ENCODE assay signal across 1 cellular context in the genomic region with DNA sequence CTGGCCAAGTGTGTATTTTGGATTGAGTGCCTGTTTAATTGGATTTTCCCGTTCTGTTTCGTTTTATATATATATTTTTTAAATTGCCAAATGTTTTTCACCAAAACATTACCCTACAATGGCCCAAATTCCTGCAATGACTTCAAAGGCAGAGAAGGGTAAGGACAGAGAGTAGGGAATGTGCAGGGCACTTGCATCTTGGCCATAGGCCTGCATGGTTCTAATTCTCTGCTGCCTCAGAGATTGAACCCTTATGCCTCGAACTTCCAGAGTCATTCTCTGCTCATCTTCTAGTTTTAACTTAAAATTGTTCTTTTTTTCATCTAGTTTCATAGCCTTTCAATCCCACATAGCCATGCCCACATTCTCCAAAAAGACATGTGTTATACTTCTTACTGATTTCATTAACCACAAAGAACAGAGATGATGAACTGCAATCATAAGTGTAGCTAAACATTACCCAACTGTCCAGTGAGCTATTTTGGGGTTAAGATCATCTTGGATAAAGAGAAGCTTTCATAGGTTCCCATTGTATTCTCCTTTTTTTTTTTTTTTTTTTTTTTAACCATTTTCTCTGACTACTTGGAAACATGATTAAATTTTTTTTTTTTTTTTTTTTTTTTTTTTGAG.
TF ChIP-seq lines count a peak whose summit lies in the region.

No MANE protein-coding gene starts in this region.

TF ChIP-seq in SK-N-SH treated with all-trans-retinoic acid at 6 μM for 48 hours, 23 proteins besides CTCF, POLR2A, EP300 and RAD21 (continued from another document):
- TF ChIP-seq, protein P1, sequence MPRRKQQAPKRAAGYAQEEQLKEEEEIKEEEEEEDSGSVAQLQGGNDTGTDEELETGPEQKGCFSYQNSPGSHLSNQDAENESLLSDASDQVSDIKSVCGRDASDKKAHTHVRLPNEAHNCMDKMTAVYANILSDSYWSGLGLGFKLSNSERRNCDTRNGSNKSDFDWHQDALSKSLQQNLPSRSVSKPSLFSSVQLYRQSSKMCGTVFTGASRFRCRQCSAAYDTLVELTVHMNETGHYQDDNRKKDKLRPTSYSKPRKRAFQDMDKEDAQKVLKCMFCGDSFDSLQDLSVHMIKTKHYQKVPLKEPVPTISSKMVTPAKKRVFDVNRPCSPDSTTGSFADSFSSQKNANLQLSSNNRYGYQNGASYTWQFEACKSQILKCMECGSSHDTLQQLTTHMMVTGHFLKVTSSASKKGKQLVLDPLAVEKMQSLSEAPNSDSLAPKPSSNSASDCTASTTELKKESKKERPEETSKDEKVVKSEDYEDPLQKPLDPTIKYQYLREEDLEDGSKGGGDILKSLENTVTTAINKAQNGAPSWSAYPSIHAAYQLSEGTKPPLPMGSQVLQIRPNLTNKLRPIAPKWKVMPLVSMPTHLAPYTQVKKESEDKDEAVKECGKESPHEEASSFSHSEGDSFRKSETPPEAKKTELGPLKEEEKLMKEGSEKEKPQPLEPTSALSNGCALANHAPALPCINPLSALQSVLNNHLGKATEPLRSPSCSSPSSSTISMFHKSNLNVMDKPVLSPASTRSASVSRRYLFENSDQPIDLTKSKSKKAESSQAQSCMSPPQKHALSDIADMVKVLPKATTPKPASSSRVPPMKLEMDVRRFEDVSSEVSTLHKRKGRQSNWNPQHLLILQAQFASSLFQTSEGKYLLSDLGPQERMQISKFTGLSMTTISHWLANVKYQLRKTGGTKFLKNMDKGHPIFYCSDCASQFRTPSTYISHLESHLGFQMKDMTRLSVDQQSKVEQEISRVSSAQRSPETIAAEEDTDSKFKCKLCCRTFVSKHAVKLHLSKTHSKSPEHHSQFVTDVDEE (CRISPR knock-in tag; IDR thresholded peaks at IDR 0.05) = no peak
- TF ChIP-seq GLIS3 (CRISPR knock-in tag; IDR thresholded peaks at IDR 0.05) = no peak
- TF ChIP-seq BACH2 (CRISPR knock-in tag; IDR thresholded peaks at IDR 0.05; ENCODE audit: borderline replicate concordance) = no peak
- TF ChIP-seq ZNF70 (CRISPR knock-in tag; IDR thresholded peaks at IDR 0.05) = no peak
- TF ChIP-seq, protein P2, sequence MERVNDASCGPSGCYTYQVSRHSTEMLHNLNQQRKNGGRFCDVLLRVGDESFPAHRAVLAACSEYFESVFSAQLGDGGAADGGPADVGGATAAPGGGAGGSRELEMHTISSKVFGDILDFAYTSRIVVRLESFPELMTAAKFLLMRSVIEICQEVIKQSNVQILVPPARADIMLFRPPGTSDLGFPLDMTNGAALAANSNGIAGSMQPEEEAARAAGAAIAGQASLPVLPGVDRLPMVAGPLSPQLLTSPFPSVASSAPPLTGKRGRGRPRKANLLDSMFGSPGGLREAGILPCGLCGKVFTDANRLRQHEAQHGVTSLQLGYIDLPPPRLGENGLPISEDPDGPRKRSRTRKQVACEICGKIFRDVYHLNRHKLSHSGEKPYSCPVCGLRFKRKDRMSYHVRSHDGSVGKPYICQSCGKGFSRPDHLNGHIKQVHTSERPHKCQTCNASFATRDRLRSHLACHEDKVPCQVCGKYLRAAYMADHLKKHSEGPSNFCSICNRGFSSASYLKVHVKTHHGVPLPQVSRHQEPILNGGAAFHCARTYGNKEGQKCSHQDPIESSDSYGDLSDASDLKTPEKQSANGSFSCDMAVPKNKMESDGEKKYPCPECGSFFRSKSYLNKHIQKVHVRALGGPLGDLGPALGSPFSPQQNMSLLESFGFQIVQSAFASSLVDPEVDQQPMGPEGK (CRISPR knock-in tag; IDR thresholded peaks at IDR 0.05; ENCODE audit: borderline replicate concordance) = no peak
- TF ChIP-seq, protein P3, sequence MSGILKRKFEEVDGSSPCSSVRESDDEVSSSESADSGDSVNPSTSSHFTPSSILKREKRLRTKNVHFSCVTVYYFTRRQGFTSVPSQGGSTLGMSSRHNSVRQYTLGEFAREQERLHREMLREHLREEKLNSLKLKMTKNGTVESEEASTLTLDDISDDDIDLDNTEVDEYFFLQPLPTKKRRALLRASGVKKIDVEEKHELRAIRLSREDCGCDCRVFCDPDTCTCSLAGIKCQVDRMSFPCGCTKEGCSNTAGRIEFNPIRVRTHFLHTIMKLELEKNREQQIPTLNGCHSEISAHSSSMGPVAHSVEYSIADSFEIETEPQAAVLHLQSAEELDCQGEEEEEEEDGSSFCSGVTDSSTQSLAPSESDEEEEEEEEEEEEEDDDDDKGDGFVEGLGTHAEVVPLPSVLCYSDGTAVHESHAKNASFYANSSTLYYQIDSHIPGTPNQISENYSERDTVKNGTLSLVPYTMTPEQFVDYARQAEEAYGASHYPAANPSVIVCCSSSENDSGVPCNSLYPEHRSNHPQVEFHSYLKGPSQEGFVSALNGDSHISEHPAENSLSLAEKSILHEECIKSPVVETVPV (CRISPR knock-in tag; IDR thresholded peaks at IDR 0.05) = no peak
- no peak for TF ChIP-seq TOX (CRISPR knock-in tag; IDR thresholded peaks at IDR 0.05; ENCODE audit: borderline replicate concordance)
- TF ChIP-seq ZNF8 (CRISPR knock-in tag; IDR thresholded peaks at IDR 0.05) = no peak
- no peak for TF ChIP-seq ZFP30 (CRISPR knock-in tag; IDR thresholded peaks at IDR 0.05)
- TF ChIP-seq ARNTL (CRISPR knock-in tag; IDR thresholded peaks at IDR 0.05; ENCODE audit: borderline replicate concordance, low read depth) = no peak
- no peak for TF ChIP-seq ESRRG (CRISPR knock-in tag; IDR thresholded peaks at IDR 0.05)
- TF ChIP-seq ZNF565 (CRISPR knock-in tag; conservative IDR thresholded peaks at IDR 0.05; ENCODE audit: low read depth) = no peak
- TF ChIP-seq PPARA (CRISPR knock-in tag; IDR thresholded peaks at IDR 0.05; ENCODE audit: borderline replicate concordance) = no peak
- TF ChIP-seq ZC3H10 (CRISPR knock-in tag; IDR thresholded peaks at IDR 0.05) = no peak
TF ChIP-seq in SK-N-SH treated with all-trans-retinoic acid at 6 μM for 48 hours: peak in this region for 0.
